In genomic region chr1:172845371-172845770, GRCh38 we compare ENCODE assay signal across 9 cellular contexts.
DNase-seq lines count a peak whose midpoint lies in the region; ATAC-seq lines count a peak whose summit lies in the region.
"Had no signal": no experiment of that assay in that cellular context is flagged by ENCODE, and none has a peak within 500 bp of the region (broad histone marks: within the 10 kb centered on the region; RNA-seq: fewer than 3 reads in every experiment).

No MANE protein-coding gene starts in this region.

- ATAC-seq in GM18511 (IDR thresholded peaks at IDR 0.05; ENCODE audit: unreplicated experiment) (peak; percentile 44), HG03095 (IDR thresholded peaks at IDR 0.05; ENCODE audit: unreplicated experiment) (no peak)

- DNase-seq in T-helper 22 cell (ENCODE audit: low read depth) (peak; percentile 22), amniotic epithelial cell (ENCODE audit: low read depth) (peak; percentile 35), KG1 (lab: John Stamatoyannopoulos, UW) (no peak), NCI-H446 treated with DMSO at 0.1 percent for 48 hours (lab: John Stamatoyannopoulos, UW) (no peak), NCI-H1417 treated with DMSO at 0.1 percent for 48 hours (lab: John Stamatoyannopoulos, UW) (no peak)
- peak; percentile 40 to 59 for DNase-seq in stimulated activated CD4-positive, alpha-beta T cell treated with anti-CD3 and anti-CD28 coated beads, Interleukin-2, amount 100 ng/mL, for 48 hours
- DNase-seq: ovary had no signal

Comparison
In these comparisons a context has a peak if more than half of its experiments do, and no peak if none do; other contexts are left out.
1. DNase-seq: peak in T-helper 22 cell (single experiment), amniotic epithelial cell (single experiment) and stimulated activated CD4-positive, alpha-beta T cell treated with anti-CD3 and anti-CD28 coated beads, Interleukin-2, amount 100 ng/mL, for 48 hours (2 of 2); none in KG1 (single experiment), NCI-H446 treated with DMSO at 0.1 percent for 48 hours (single experiment) and NCI-H1417 treated with DMSO at 0.1 percent for 48 hours (single experiment).